Comparison of ENCODE assay signal across 8 cellular contexts in the genomic region with DNA sequence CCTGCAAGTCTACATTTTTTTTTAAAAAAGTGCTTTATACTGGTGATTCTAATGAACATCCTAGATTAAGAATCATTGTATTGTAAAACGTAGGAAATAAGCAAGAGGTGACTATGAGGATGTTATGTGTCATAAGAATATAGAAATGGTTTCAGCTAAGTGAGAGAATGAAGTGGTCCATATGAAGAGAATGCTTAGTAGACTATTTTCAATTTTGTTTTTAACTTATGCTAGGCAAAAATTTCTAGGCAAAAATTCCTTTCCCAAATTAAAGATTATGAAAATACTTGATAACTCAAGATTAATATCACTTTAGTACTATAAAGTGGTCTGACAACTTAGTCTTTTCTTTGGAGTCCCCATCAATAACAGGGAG. TPM values are rescaled to one million over a fixed set of nuclear protein-coding genes. Genes with fewer than 3 reads are reported as not detected.
DNase-seq lines count a peak whose midpoint lies in the region; ATAC-seq, FAIRE-seq and TF ChIP-seq lines count a peak whose summit lies in the region.

No MANE protein-coding gene starts in this region.

- H2AFZ ChIP-seq in PC-3 (ENCODE audit: low read length), result peak overlapping the region; percentile 93; the same call in 1 of the 2 replicates

- POLR2A ChIA-PET in CD8-positive, alpha-beta memory T cell (lab: Charles Lee), result interaction anchor here (0.6 kb wide), 1 partner anchor 93 kb away, joined by 3 read pairs; no protein-coding TSS in a partner anchor
- POLR2A ChIA-PET in PC-3 (lab: Charles Lee; ENCODE audit: unreplicated experiment), result no interaction called here

- peak overlapping the region; percentile 86 to 91 (median 88) for H3K4me3 Mint-ChIP-seq in CD8-positive, alpha-beta memory T cell
- H3K4me3 Mint-ChIP-seq in endothelial cell (ENCODE audit: unreplicated experiment) (peak overlapping the region; percentile 85), osteocyte (ENCODE audit: unreplicated experiment) (peak overlapping the region; percentile 77)

- peak overlapping the region; percentile 85 to 98 (median 96) for H3K27ac Mint-ChIP-seq in CD8-positive, alpha-beta memory T cell
- H3K27ac Mint-ChIP-seq in endothelial cell (ENCODE audit: unreplicated experiment) (no peak overlapping the region), osteocyte (ENCODE audit: unreplicated experiment) (peak overlapping the region; percentile 70)

- H3K9ac ChIP-seq in PC-3 (ENCODE audit: low read length), result peak overlapping the region; percentile 97

- H3K36me3 ChIP-seq in CD8-positive, alpha-beta memory T cell (ENCODE audit: insufficient read depth, low read length), result no peaks in the 10 kb centered on the region
- H3K36me3 ChIP-seq in PC-3 (ENCODE audit: low read depth, low read length), result no peaks in the 10 kb centered on the region

- H3K79me2 ChIP-seq in PC-3 (ENCODE audit: low read length), result peaks cover 15% of the 10 kb centered on the region

- peak overlapping the region; percentile 84 for H3K4me2 ChIP-seq in PC-3 (ENCODE audit: low read length)

- no peak for TF ChIP-seq CTCF in PC-3 (conservative IDR thresholded peaks at IDR 0.05; ENCODE audit: low read depth, low read length)
- TF ChIP-seq CTCF in endothelial cell (IDR thresholded peaks at IDR 0.05; ENCODE audit: unreplicated experiment), result no peak
- TF ChIP-seq CTCF in osteocyte (IDR thresholded peaks at IDR 0.05), result no peak

- H3K4me1 ChIP-seq in CD8-positive, alpha-beta memory T cell (ENCODE audit: insufficient read depth, low read length), result peaks cover 4% of the 10 kb centered on the region
- peaks cover 31% of the 10 kb centered on the region for H3K4me1 ChIP-seq in PC-3 (ENCODE audit: insufficient read depth, low read length)

- peaks cover 0 to 16% (median 1%) of the 10 kb centered on the region in 3 donors for H3K36me3 Mint-ChIP-seq in CD8-positive, alpha-beta memory T cell
- H3K36me3 Mint-ChIP-seq in endothelial cell (ENCODE audit: low read depth, unreplicated experiment), result no peaks in the 10 kb centered on the region
- no peaks in the 10 kb centered on the region for H3K36me3 Mint-ChIP-seq in osteocyte (ENCODE audit: unreplicated experiment)

- no peak for ATAC-seq in PC-3
- ATAC-seq in GM21786 (IDR thresholded peaks at IDR 0.05; ENCODE audit: unreplicated experiment), result no peak

- peaks cover 27 to 45% (median 43%) of the 10 kb centered on the region in 3 donors for H3K4me1 Mint-ChIP-seq in CD8-positive, alpha-beta memory T cell
- no peaks in the 10 kb centered on the region for H3K4me1 Mint-ChIP-seq in endothelial cell (ENCODE audit: unreplicated experiment)
- H3K4me1 Mint-ChIP-seq in osteocyte (ENCODE audit: unreplicated experiment), result peaks cover 3% of the 10 kb centered on the region

- no peak for DNase-seq in CD8-positive, alpha-beta memory T cell
- DNase-seq in PC-3, result no peak
- DNase-seq in endothelial cell (ENCODE audit: low spot score), result no peak
- no peak for DNase-seq in osteocyte (ENCODE audit: extremely low spot score, unreplicated experiment)
- DNase-seq in effector CD4-positive, alpha-beta T cell, result no peak
- no peak for DNase-seq in hippocampal formation (lab: John Stamatoyannopoulos, UW)
- DNase-seq in HTR-8/SVneo (ENCODE audit: insufficient read length, low spot score), result no peak

- no peak for FAIRE-seq in HTR-8/SVneo (lab: Jason Lieb, UNC)

- H3K9me3 Mint-ChIP-seq in CD8-positive, alpha-beta memory T cell, result no peaks in the 10 kb centered on the region
- H3K9me3 Mint-ChIP-seq in endothelial cell (ENCODE audit: unreplicated experiment) (no peaks in the 10 kb centered on the region), osteocyte (ENCODE audit: unreplicated experiment) (peaks cover 11% of the 10 kb centered on the region)

- H3K4me3 ChIP-seq in CD8-positive, alpha-beta memory T cell (ENCODE audit: low read length), result peak overlapping the region; percentile 86
- H3K4me3 ChIP-seq in PC-3 (ENCODE audit: low read length), result peak overlapping the region; percentile 84

- intact Hi-C loops in PC-3 (cut with micrococcal nuclease), result loop anchor here (2.0 kb wide), 1 partner anchor 26 kb away; no protein-coding TSS in a partner anchor

- H3K9me3 ChIP-seq in CD8-positive, alpha-beta memory T cell (ENCODE audit: low read length), result no peaks in the 10 kb centered on the region
- H3K9me3 ChIP-seq in PC-3 (ENCODE audit: low read length), result no peaks in the 10 kb centered on the region

- no peaks in the 10 kb centered on the region for H4K20me1 ChIP-seq in PC-3 (ENCODE audit: low read length)

- peak overlapping the region; percentile 87 for H3K27ac ChIP-seq in CD8-positive, alpha-beta memory T cell (ENCODE audit: low read depth, low read length)
- peak overlapping the region; percentile 83 for H3K27ac ChIP-seq in PC-3 (ENCODE audit: low read length)

- peaks cover 0 to 5% of the 10 kb centered on the region in 2 donors for H3K27me3 Mint-ChIP-seq in CD8-positive, alpha-beta memory T cell
- H3K27me3 Mint-ChIP-seq in endothelial cell (ENCODE audit: unreplicated experiment) (no peaks in the 10 kb centered on the region), osteocyte (ENCODE audit: unreplicated experiment) (no peaks in the 10 kb centered on the region)

- CTCF ChIA-PET in CD8-positive, alpha-beta memory T cell (lab: Charles Lee), result interaction anchor here (1.3 kb wide), 2 partner anchors 101 to 481 kb away, joined by 4 to 5 read pairs; a partner anchor contains a TSS
- CTCF ChIA-PET in PC-3 (lab: Charles Lee), result no interaction called here

- no peaks in the 10 kb centered on the region for H3K27me3 ChIP-seq in CD8-positive, alpha-beta memory T cell (ENCODE audit: insufficient read depth, low read length, poor library complexity, severe bottlenecking)
- H3K27me3 ChIP-seq in PC-3 (ENCODE audit: low read length), result no peaks in the 10 kb centered on the region

- no peaks in the 10 kb centered on the region for H3F3A ChIP-seq in PC-3 (ENCODE audit: low read length, unreplicated experiment)

- no peaks in the 10 kb centered on the region for H3K9me2 ChIP-seq in PC-3 (replicated peaks; ENCODE audit: low read length)

- TSS peak; percentile 36 for BruUV-seq in PC-3 (replicated peaks; lab: Mats Ljungman, UMichigan)

RNA-seq across cellular contexts. Expression of a gene that starts 0.8 kb away (rescaled TPM):
- total RNA-seq in CD8-positive, alpha-beta memory T cell, result 10 to 100 TPM; 17.2 to 20.5 TPM
- 44.9 TPM for polyA plus RNA-seq in CD8-positive, alpha-beta memory T cell
- total RNA-seq in PC-3 (2014; rRNA removed), result 29.6 and 44.0 TPM in 2 replicates
- total RNA-seq in endothelial cell (ENCODE audit: unreplicated experiment), result 13.4 TPM
- total RNA-seq in osteocyte, result 27.5 and 28.0 TPM in 2 replicates
